ENCODE assay signal across 8 cellular contexts in genomic region chrX:41086627-41086932, GRCh38. TPM values are rescaled to one million over a fixed set of nuclear protein-coding genes. Genes with fewer than 3 reads are reported as not detected.
A peak's percentile ranks its signal among the peaks of the same experiment; 100 is the strongest.
DNase-seq lines count a peak whose midpoint lies in the region.

No MANE protein-coding gene starts in this region.

- H3K27ac Mint-ChIP-seq in activated naive CD4-positive, alpha-beta T cell treated with anti-CD3 and anti-CD28 coated beads, Interleukin-2, amount 50 U/mL, for 24 hours, result peak overlapping the region; percentile 92
- H3K27ac Mint-ChIP-seq in activated naive CD8-positive, alpha-beta T cell treated with anti-CD3 and anti-CD28 coated beads for 36 hours, result peak overlapping the region; percentile 99

- no peaks in the 10 kb centered on the region for H3K9me3 ChIP-seq in thymus (ENCODE audit: control insufficient read depth)

- no peaks in the 10 kb centered on the region for H3K36me3 ChIP-seq in thymus (ENCODE audit: control insufficient read depth, insufficient read depth)

- no peaks in the 10 kb centered on the region for H3K4me1 ChIP-seq in thymus (ENCODE audit: control insufficient read depth, insufficient read depth, low read length)

- no peaks in the 10 kb centered on the region for H3K27me3 Mint-ChIP-seq in activated naive CD4-positive, alpha-beta T cell treated with anti-CD3 and anti-CD28 coated beads, Interleukin-2, amount 50 U/mL, for 24 hours
- H3K27me3 Mint-ChIP-seq in activated naive CD8-positive, alpha-beta T cell treated with anti-CD3 and anti-CD28 coated beads for 36 hours, result no peaks in the 10 kb centered on the region

- H3K9me3 Mint-ChIP-seq in activated naive CD4-positive, alpha-beta T cell treated with anti-CD3 and anti-CD28 coated beads, Interleukin-2, amount 50 U/mL, for 24 hours, result no peaks in the 10 kb centered on the region
- H3K9me3 Mint-ChIP-seq in activated naive CD8-positive, alpha-beta T cell treated with anti-CD3 and anti-CD28 coated beads for 36 hours, result no peaks in the 10 kb centered on the region

- under 1% methylated on average over 11 of the region's 11 CpGs for WGBS in thymus

- H3K4me1 Mint-ChIP-seq in activated naive CD4-positive, alpha-beta T cell treated with anti-CD3 and anti-CD28 coated beads, Interleukin-2, amount 50 U/mL, for 24 hours, result peaks cover 40% of the 10 kb centered on the region
- H3K4me1 Mint-ChIP-seq in activated naive CD8-positive, alpha-beta T cell treated with anti-CD3 and anti-CD28 coated beads for 36 hours, result peaks cover 27% of the 10 kb centered on the region

- no peaks in the 10 kb centered on the region for H3K27me3 ChIP-seq in layer of hippocampus (ENCODE audit: control insufficient read depth, insufficient read depth, low read length)
- H3K27me3 ChIP-seq in thymus (ENCODE audit: control insufficient read depth, insufficient read depth), result no peaks in the 10 kb centered on the region

- H3K27ac ChIP-seq in layer of hippocampus (ENCODE audit: low read depth, low read length), result peak overlapping the region; percentile 99
- H3K27ac ChIP-seq in thymus (ENCODE audit: low read depth), result peak overlapping the region; percentile 100

- DNase-seq in activated naive CD4-positive, alpha-beta T cell treated with anti-CD3 and anti-CD28 coated beads, Interleukin-2, amount 50 U/mL, for 16 hours, result no peak
- no peak for DNase-seq in activated naive CD8-positive, alpha-beta T cell treated with anti-CD3 and anti-CD28 coated beads for 36 hours
- no peak for DNase-seq in activated CD8-positive, alpha-beta memory T cell treated with anti-CD3 and anti-CD28 coated beads, Interleukin-2, amount 50 U/mL, for 48 hours
- no peak for DNase-seq in DMS53 treated with DMSO at 0.1 percent for 48 hours (lab: John Stamatoyannopoulos, UW; ENCODE audit: unreplicated experiment)
- no peak for DNase-seq in DMS153 (lab: John Stamatoyannopoulos, UW)

- peak overlapping the region; percentile 88 for H3K4me3 Mint-ChIP-seq in activated naive CD4-positive, alpha-beta T cell treated with anti-CD3 and anti-CD28 coated beads, Interleukin-2, amount 50 U/mL, for 24 hours
- H3K4me3 Mint-ChIP-seq in activated naive CD8-positive, alpha-beta T cell treated with anti-CD3 and anti-CD28 coated beads for 36 hours, result peak overlapping the region; percentile 87

- H3K36me3 Mint-ChIP-seq in activated naive CD4-positive, alpha-beta T cell treated with anti-CD3 and anti-CD28 coated beads, Interleukin-2, amount 50 U/mL, for 24 hours, result peaks cover 5% of the 10 kb centered on the region
- peaks cover 18% of the 10 kb centered on the region for H3K36me3 Mint-ChIP-seq in activated naive CD8-positive, alpha-beta T cell treated with anti-CD3 and anti-CD28 coated beads for 36 hours

- peak overlapping the region; percentile 76 for H3K4me3 ChIP-seq in thymus (ENCODE audit: low read length)

RNA-seq across cellular contexts. Expression of gene USP9X, which starts 1.3 kb away (rescaled TPM):
- total RNA-seq in activated naive CD8-positive, alpha-beta T cell treated with anti-CD3 and anti-CD28 coated beads for 36 hours, result 10 to 100 TPM; 53.8 to 54.5 TPM
- polyA plus RNA-seq in thymus, result 17.9 TPM
